ENCODE assay signal across 17 cellular contexts in genomic region chr16:1436731-1437355, GRCh38. TPM values are rescaled to one million over a fixed set of nuclear protein-coding genes. Genes with fewer than 3 reads are reported as not detected.
A peak's percentile ranks its signal among the peaks of the same experiment; 100 is the strongest.
DNase-seq lines count a peak whose midpoint lies in the region; FAIRE-seq and TF ChIP-seq lines count a peak whose summit lies in the region.
"Had no signal": no experiment of that assay in that cellular context is flagged by ENCODE, and none has a peak within 500 bp of the region (broad histone marks: within the 10 kb centered on the region; RNA-seq: fewer than 3 reads in every experiment).

No MANE protein-coding gene starts in this region.

- no peak overlapping the region for H2BK12ac ChIP-seq in H9 (ENCODE audit: insufficient read length, low read depth, low read length)
- no peak overlapping the region for H2BK12ac ChIP-seq in H1 (ENCODE audit: low read depth, low read length)

- H3K4me2 ChIP-seq in BLaER1 treated with 17β-estradiol and CSF1 and Interleukin-3, amounts not matched to agents 10 nM and 100 nM, result peak overlapping the region in 7 of 11 experiments; percentile 6 to 41 (median 30); a peak in 12 of 22 replicates
- H3K4me2 ChIP-seq in H9 (ENCODE audit: insufficient read depth, insufficient read length, low read length), result no peak overlapping the region
- H3K4me2 ChIP-seq in H1 (ENCODE audit: insufficient read depth in 1 of 2, low read depth in 2 of 2, low read length in 2 of 2), result no peak overlapping the region

- H3K18ac ChIP-seq in H9 (ENCODE audit: insufficient read length, low read depth, low read length) (no peak overlapping the region), H1 (ENCODE audit: extremely low read depth, low read length) (no peak overlapping the region)

- no peak overlapping the region for H2AK5ac ChIP-seq in H9 (ENCODE audit: insufficient read length, low read length)
- no peak overlapping the region for H2AK5ac ChIP-seq in H1 (ENCODE audit: low read depth, low read length)

- no peak overlapping the region for H3K4me3 Mint-ChIP-seq in H9
- H3K4me3 Mint-ChIP-seq: B cell; CD14-positive monocyte; CD8-positive, alpha-beta T cell had no signal

- H3K36me3 ChIP-seq in BLaER1 treated with 17β-estradiol and CSF1 and Interleukin-3, amounts not matched to agents 10 nM and 100 nM, result no peaks in the 10 kb centered on the region; a peak in 1 of 22 replicates
- H3K36me3 ChIP-seq in H1 (ENCODE audit: control insufficient read depth in 2 of 4, insufficient read depth in 4 of 4, low read length in 3 of 4), result no peaks in the 10 kb centered on the region

- H3K4ac ChIP-seq in H9 (ENCODE audit: low read depth, low read length), result no peak overlapping the region
- H3K4ac ChIP-seq in H1 (replicated peaks; ENCODE audit: insufficient read length, low read depth, low read length), result no peak overlapping the region

- H2BK15ac ChIP-seq in H9 (ENCODE audit: low read depth, low read length) (0 out of 2 replicates have a peak overlapping the region, but pooled peaks have one; percentile 61), H1 (ENCODE audit: low read length) (no peak overlapping the region)

- H2BK120ac ChIP-seq in H9 (ENCODE audit: low read depth, low read length, poor library complexity, severe bottlenecking), result no peak overlapping the region
- H2BK120ac ChIP-seq in H1 (replicated peaks; ENCODE audit: low read depth, low read length), result no peak overlapping the region

- H4K91ac ChIP-seq in H9 (ENCODE audit: insufficient read length, low read depth, low read length), result no peak overlapping the region
- no peak overlapping the region for H4K91ac ChIP-seq in H1 (replicated peaks; ENCODE audit: insufficient read length, low read length)

- H3K27ac ChIP-seq in BLaER1 treated with 17β-estradiol and CSF1 and Interleukin-3, amounts not matched to agents 10 nM and 100 nM, result peak overlapping the region in 2 of 11 experiments; percentile 4 to 15; a peak in 2 of 22 replicates
- no peak overlapping the region for H3K27ac ChIP-seq in H9 (ENCODE audit: insufficient read length, low read depth, low read length)
- H3K27ac ChIP-seq in H1 (ENCODE audit: low read depth, low read length), result no peak overlapping the region

- no peak for DNase-seq in H9
- no peak for DNase-seq in H1 (ENCODE audit: low read depth in 1 of 2, low spot score in 2 of 2)
- no peak for DNase-seq in activated CD4-positive, alpha-beta T cell treated with anti-CD3 and anti-CD28 coated beads, Interleukin-2, amount 50 U/mL, for 48 hours
- DNase-seq in T-helper 2 cell, result no peak
- DNase-seq in cardiac septum (ENCODE audit: low spot score), result no peak
- DNase-seq: CD8-positive, alpha-beta T cell; COR-L47; DMS153; GF-D8; Karpas-422 had no signal

- H3K4me1 Mint-ChIP-seq in H9, result no peaks in the 10 kb centered on the region; a peak in 1 of 4 replicates

- POLR2A ChIA-PET in H1 (lab: Charles Lee; ENCODE audit: partially characterized antibody), result interaction anchor here (0.6 to 5.6 kb wide), 6 partner anchors 8 to 319 kb away, joined by 3 to 22 read pairs (median 4); partner anchors contain the start of gene UQCC4

- no peaks in the 10 kb centered on the region for H3K36me3 Mint-ChIP-seq in H9 (ENCODE audit: insufficient read depth in 1 of 3, low read depth in 3 of 3)
- H3K36me3 Mint-ChIP-seq: CD8-positive, alpha-beta T cell had no signal

- no peak overlapping the region for H3K27ac Mint-ChIP-seq in H9
- H3K27ac Mint-ChIP-seq: B cell; CD14-positive monocyte; CD8-positive, alpha-beta T cell had no signal

- CTCF ChIA-PET in H1 (lab: Charles Lee; ENCODE audit: partially characterized antibody), result interaction anchor here (0.8 to 4.0 kb wide), 3 partner anchors 9 to 693 kb away, joined by 3 to 30 read pairs (median 3); no protein-coding TSS in a partner anchor

- no peak for TF ChIP-seq EP300 in H1 (IDR thresholded peaks at IDR 0.05; ENCODE audit: borderline replicate concordance in 1 of 2, low read depth in 2 of 2, low read length in 2 of 2)

- no peak overlapping the region for H3T11ph ChIP-seq in H9 (ENCODE audit: low read length)

- no peaks in the 10 kb centered on the region for H3K9me3 Mint-ChIP-seq in H9
- H3K9me3 Mint-ChIP-seq: CD8-positive, alpha-beta T cell had no signal

- no peaks in the 10 kb centered on the region for H4K20me1 ChIP-seq in BLaER1 treated with 17β-estradiol and CSF1 and Interleukin-3, amounts not matched to agents 10 nM and 100 nM
- H4K20me1 ChIP-seq in H9 (ENCODE audit: control insufficient read depth, insufficient read depth, insufficient read length), result no peaks in the 10 kb centered on the region
- no peaks in the 10 kb centered on the region for H4K20me1 ChIP-seq in H1 (replicated peaks in 1 of 2; ENCODE audit: control insufficient read depth in 1 of 2, insufficient read depth in 2 of 2, low read length in 2 of 2)

- intact Hi-C loops in cardiac septum (cut with DNase I), result no loop called here

- WGBS in H9 (ENCODE audit: extremely low coverage, insufficient read length, low lambda C conversion rate), result no CpG with 5 or more reads among the region's 47 CpGs
- 93% methylated on average over 36 of the region's 47 CpGs; no CpG with 5 or more reads in 1 of the 2 experiments for WGBS in H1 (ENCODE audit: extremely low coverage in 1 of 2, insufficient coverage in 1 of 2, insufficient read length in 1 of 2, insufficient replicate concordance in 2 of 2, low coverage in 1 of 2, low lambda C conversion rate in 2 of 2, missing lambda C conversion rate in 1 of 2), 2 experiments

- no peaks in the 10 kb centered on the region for H3K79me2 ChIP-seq in H9 (ENCODE audit: insufficient read depth, low read length)
- no peaks in the 10 kb centered on the region for H3K79me2 ChIP-seq in H1 (ENCODE audit: control insufficient read depth in 1 of 2, insufficient read depth in 2 of 2, low read length in 2 of 2)

- H3K23ac ChIP-seq in H9 (ENCODE audit: insufficient read length, low read depth, low read length) (no peak overlapping the region), H1 (ENCODE audit: insufficient read length) (no peak overlapping the region)

- H4K8ac ChIP-seq in H9 (replicated peaks; ENCODE audit: insufficient read length, low read depth, low read length) (no peak overlapping the region), H1 (ENCODE audit: extremely low read depth, insufficient read depth, low read length) (peak overlapping the region; percentile 7; the same call in 1 of the 2 replicates)

- no peak overlapping the region for H2AFZ ChIP-seq in H9 (ENCODE audit: low read length)
- no peak overlapping the region for H2AFZ ChIP-seq in H1 (ENCODE audit: low read length)

- TF ChIP-seq POLR2A in H1 (IDR thresholded peaks at IDR 0.05; ENCODE audit: control extremely low read depth in 1 of 2, low read depth in 2 of 2, low read length in 2 of 2), result no peak

- H3K14ac ChIP-seq in H9 (ENCODE audit: insufficient read depth, low read length) (no peak overlapping the region), H1 (ENCODE audit: insufficient read length) (no peak overlapping the region)

- H3K4me1 ChIP-seq in BLaER1 treated with 17β-estradiol and CSF1 and Interleukin-3, amounts not matched to agents 10 nM and 100 nM, result peaks cover 16 to 84% (median 72%) of the 10 kb centered on the region in 10 experiments
- H3K4me1 ChIP-seq in H9 (ENCODE audit: insufficient read depth, low read length) (no peaks in the 10 kb centered on the region), H1 (replicated peaks in 1 of 4; ENCODE audit: control insufficient read depth in 3 of 4, insufficient read depth in 4 of 4, low read length in 3 of 4) (no peaks in the 10 kb centered on the region; a peak in 1 of 7 replicates)

- no peak for TF ChIP-seq CTCF in H9 (conservative IDR thresholded peaks at IDR 0.05)
- no peak for TF ChIP-seq CTCF in H1 (IDR thresholded peaks at IDR 0.05; ENCODE audit: control extremely low read depth in 1 of 3, insufficient read depth in 1 of 3, low read depth in 1 of 3, low read length in 3 of 3)

- no peaks in the 10 kb centered on the region for H3K79me1 ChIP-seq in H9 (ENCODE audit: insufficient read depth, low read depth, low read length, poor library complexity, severe bottlenecking)
- no peaks in the 10 kb centered on the region for H3K79me1 ChIP-seq in H1 (ENCODE audit: low read depth, low read length)

- H2BK5ac ChIP-seq in H9 (ENCODE audit: insufficient read length, low read length) (no peak overlapping the region), H1 (ENCODE audit: low read depth, low read length) (no peak overlapping the region)

- 0 out of 22 replicates have a peak overlapping the region, but pooled peaks of 2 of the 11 experiments have one; percentile 9 to 41 for H3K9ac ChIP-seq in BLaER1 treated with 17β-estradiol and CSF1 and Interleukin-3, amounts not matched to agents 10 nM and 100 nM
- no peak overlapping the region for H3K9ac ChIP-seq in H9 (ENCODE audit: extremely low read depth, insufficient read length, low read length)
- H3K9ac ChIP-seq in H1 (replicated peaks in 1 of 4; ENCODE audit: extremely low read depth in 1 of 4, low read depth in 3 of 4, low read length in 3 of 4), result 0 out of 7 replicates have a peak overlapping the region, but pooled peaks of 1 of the 4 experiments have one; percentile 18

- no peak for TF ChIP-seq RAD21 in H1 (IDR thresholded peaks at IDR 0.05 in 1 of 2, conservative IDR thresholded peaks at IDR 0.05 in 1 of 2; ENCODE audit: low read depth in 2 of 2, low read length in 2 of 2)

- H4K5ac ChIP-seq in H9 (ENCODE audit: insufficient read length, low read depth, low read length), result no peak overlapping the region
- no peak overlapping the region for H4K5ac ChIP-seq in H1 (ENCODE audit: insufficient read length, low read depth, low read length)

- H3K27me3 Mint-ChIP-seq in H9 (ENCODE audit: low read depth), result no peaks in the 10 kb centered on the region
- H3K27me3 Mint-ChIP-seq: B cell had no signal

- FAIRE-seq in H1 (lab: Jason Lieb, UNC), result no peak
- FAIRE-seq: A204.1, D721Med had no signal

- H3K9me3 ChIP-seq in BLaER1 treated with 17β-estradiol and CSF1 and Interleukin-3, amounts not matched to agents 10 nM and 100 nM (replicated peaks in 1 of 11), result no peaks in the 10 kb centered on the region
- H3K9me3 ChIP-seq in H9 (ENCODE audit: control insufficient read depth, low read depth, low read length) (no peaks in the 10 kb centered on the region), H1 (ENCODE audit: insufficient read depth in 2 of 2, low read depth in 1 of 2, low read length in 1 of 2) (no peaks in the 10 kb centered on the region)

- no peak overlapping the region for H3K4me3 ChIP-seq in BLaER1 treated with 17β-estradiol and CSF1 and Interleukin-3, amounts not matched to agents 10 nM and 100 nM
- no peak overlapping the region for H3K4me3 ChIP-seq in H1 (ENCODE audit: extremely low read depth in 1 of 4, insufficient read depth in 2 of 4, low read depth in 3 of 4, low read length in 4 of 4)

- H2BK20ac ChIP-seq in H9 (ENCODE audit: low read depth, low read length, poor library complexity, severe bottlenecking) (no peak overlapping the region), H1 (ENCODE audit: low read length) (no peak overlapping the region)

- no peak overlapping the region for H3K56ac ChIP-seq in H9 (ENCODE audit: insufficient read length, low read depth, low read length)
- no peak overlapping the region for H3K56ac ChIP-seq in H1 (replicated peaks; ENCODE audit: insufficient read length, low read depth, low read length)

- no peaks in the 10 kb centered on the region for H3K23me2 ChIP-seq in H9 (ENCODE audit: insufficient read length, low read depth, low read length, poor library complexity, severe bottlenecking)
- no peaks in the 10 kb centered on the region for H3K23me2 ChIP-seq in H1 (ENCODE audit: low read depth, low read length)

- peaks cover 0 to under 1% (median 0%) of the 10 kb centered on the region in 11 experiments; a peak in 1 of 22 replicates for H3K27me3 ChIP-seq in BLaER1 treated with 17β-estradiol and CSF1 and Interleukin-3, amounts not matched to agents 10 nM and 100 nM
- no peaks in the 10 kb centered on the region for H3K27me3 ChIP-seq in H9 (ENCODE audit: insufficient read depth, low read length)
- H3K27me3 ChIP-seq in H1 (replicated peaks in 1 of 4; ENCODE audit: control insufficient read depth in 3 of 4, extremely low read depth in 1 of 4, insufficient read depth in 3 of 4, low read length in 3 of 4), result no peaks in the 10 kb centered on the region

RNA-seq across cellular contexts. Expression of gene PERCC1, which starts 6.0 kb away (rescaled TPM):
- total RNA-seq in H9 (2021) (not detected in 2 replicates), cardiac septum (not detected)
- not detected in 2 replicates for total RNA-seq in H1 (2021; fragmentation: NEBNext Ultra II Directional; extraction: Animal tissue kit (Norgen Biotek cat#: 25700))
- not detected in 2 replicates for polyA plus RNA-seq in H1 (2011; rRNA removed)
- polyA plus RNA-seq in H1 (2011; cell fraction: cytosol; rRNA removed), result not detected
- not detected for polyA plus RNA-seq in H1 (2011; cell fraction: nucleus; rRNA removed)
- not detected in 4 replicates for polyA plus RNA-seq in H1 (2012, experiment 1 of 2)
- not detected for polyA plus RNA-seq in H1 (2012, experiment 2 of 2)
- polyA plus RNA-seq in H1 (2013, experiment 1 of 2), result not detected
- not detected for polyA plus RNA-seq in H1 (2013, experiment 2 of 2)
- not detected in 2 replicates for polyA minus RNA-seq in H1 (2011; rRNA and poly(A)+ RNA removed)
- not detected for polyA minus RNA-seq in H1 (2011; cell fraction: cytosol; rRNA and poly(A)+ RNA removed)
- not detected for polyA minus RNA-seq in H1 (2011; cell fraction: nucleus; rRNA and poly(A)+ RNA removed)
- total RNA-seq: H7, HT1080 had no signal
- polyA plus RNA-seq: CD14-positive monocyte had no signal

RNA-seq across cellular contexts. Expression of gene CCDC154, which starts 7.5 kb away (rescaled TPM):
- total RNA-seq in H9 (2021) (1.3 and 2.0 TPM in 2 replicates), cardiac septum (0.94 TPM)
- total RNA-seq in H1 (2021; fragmentation: NEBNext Ultra II Directional; extraction: Animal tissue kit (Norgen Biotek cat#: 25700)), result 0.88 and 1.3 TPM in 2 replicates
- 0.15 and 0.58 TPM in 2 replicates for polyA plus RNA-seq in H1 (2011; rRNA removed)
- polyA plus RNA-seq in H1 (2011; cell fraction: cytosol; rRNA removed), result 0.56 TPM
- polyA plus RNA-seq in H1 (2011; cell fraction: nucleus; rRNA removed), result 2.4 TPM
- polyA plus RNA-seq in H1 (2012, experiment 1 of 2), result 0.43 to 1.3 TPM (median 0.79 TPM) in 4 replicates
- polyA plus RNA-seq in H1 (2012, experiment 2 of 2), result 0.05 TPM
- polyA plus RNA-seq in H1 (2013, experiment 1 of 2), result 0.16 TPM
- 0.13 TPM for polyA plus RNA-seq in H1 (2013, experiment 2 of 2)
- polyA minus RNA-seq in H1 (2011; rRNA and poly(A)+ RNA removed), result not detected in 2 replicates
- not detected for polyA minus RNA-seq in H1 (2011; cell fraction: cytosol; rRNA and poly(A)+ RNA removed)
- polyA minus RNA-seq in H1 (2011; cell fraction: nucleus; rRNA and poly(A)+ RNA removed), result not detected
- total RNA-seq: H7 had no signal
- polyA plus RNA-seq: CD14-positive monocyte had no signal

RNA-seq across cellular contexts. Expression of gene UQCC4, which starts 16.3 kb away (rescaled TPM):
- total RNA-seq in H9 (2021) (11.4 and 12.3 TPM in 2 replicates), cardiac septum (11.6 TPM)
- 13.4 and 14.9 TPM in 2 replicates for total RNA-seq in H1 (2021; fragmentation: NEBNext Ultra II Directional; extraction: Animal tissue kit (Norgen Biotek cat#: 25700))
- polyA plus RNA-seq in H1 (2011; rRNA removed), result 33.8 and 35.0 TPM in 2 replicates
- 31.5 TPM for polyA plus RNA-seq in H1 (2011; cell fraction: cytosol; rRNA removed)
- 22.3 TPM for polyA plus RNA-seq in H1 (2011; cell fraction: nucleus; rRNA removed)
- 15.3 to 20.8 TPM (median 19.9 TPM) in 4 replicates for polyA plus RNA-seq in H1 (2012, experiment 1 of 2)
- polyA plus RNA-seq in H1 (2012, experiment 2 of 2), result 16.5 TPM
- 18.8 TPM for polyA plus RNA-seq in H1 (2013, experiment 1 of 2)
- polyA plus RNA-seq in H1 (2013, experiment 2 of 2), result 20.4 TPM
- 7.0 and 7.6 TPM in 2 replicates for polyA minus RNA-seq in H1 (2011; rRNA and poly(A)+ RNA removed)
- polyA minus RNA-seq in H1 (2011; cell fraction: cytosol; rRNA and poly(A)+ RNA removed), result 8.1 TPM
- 13.3 TPM for polyA minus RNA-seq in H1 (2011; cell fraction: nucleus; rRNA and poly(A)+ RNA removed)

RNA-seq across cellular contexts. Expression of gene UNKL, which starts 22.3 kb away (rescaled TPM):
- total RNA-seq in H9 (2021), result 32.0 and 33.3 TPM in 2 replicates
- 31.8 and 32.1 TPM in 2 replicates for total RNA-seq in H1 (2021; fragmentation: NEBNext Ultra II Directional; extraction: Animal tissue kit (Norgen Biotek cat#: 25700))
- 25.1 and 32.0 TPM in 2 replicates for polyA plus RNA-seq in H1 (2011; rRNA removed)
- polyA plus RNA-seq in H1 (2011; cell fraction: cytosol; rRNA removed), result 32.1 TPM
- polyA plus RNA-seq in H1 (2011; cell fraction: nucleus; rRNA removed), result 126 TPM
- polyA plus RNA-seq in H1 (2012, experiment 1 of 2), result 11.6 to 23.0 TPM (median 17.3 TPM) in 4 replicates
- 8.4 TPM for polyA plus RNA-seq in H1 (2012, experiment 2 of 2)
- 15.8 TPM for polyA plus RNA-seq in H1 (2013, experiment 1 of 2)
- polyA plus RNA-seq in H1 (2013, experiment 2 of 2), result 13.7 TPM
- polyA minus RNA-seq in H1 (2011; rRNA and poly(A)+ RNA removed), result 7.3 and 13.6 TPM in 2 replicates
- polyA minus RNA-seq in H1 (2011; cell fraction: cytosol; rRNA and poly(A)+ RNA removed), result 30.1 TPM
- 31.8 TPM for polyA minus RNA-seq in H1 (2011; cell fraction: nucleus; rRNA and poly(A)+ RNA removed)
- total RNA-seq in cardiac septum, result 7.4 TPM

RNA-seq across cellular contexts. Expression of gene CLCN7, which starts 38.0 kb away (rescaled TPM):
- total RNA-seq in H9 (2021) (70.0 and 75.3 TPM in 2 replicates), cardiac septum (39.8 TPM)
- 76.5 and 81.5 TPM in 2 replicates for total RNA-seq in H1 (2021; fragmentation: NEBNext Ultra II Directional; extraction: Animal tissue kit (Norgen Biotek cat#: 25700))
- 38.6 and 79.6 TPM in 2 replicates for polyA plus RNA-seq in H1 (2011; rRNA removed)
- polyA plus RNA-seq in H1 (2011; cell fraction: cytosol; rRNA removed), result 41.1 TPM
- polyA plus RNA-seq in H1 (2011; cell fraction: nucleus; rRNA removed), result 372 TPM
- 64.4 to 95.0 TPM (median 79.5 TPM) in 4 replicates for polyA plus RNA-seq in H1 (2012, experiment 1 of 2)
- polyA plus RNA-seq in H1 (2012, experiment 2 of 2), result 57.4 TPM
- polyA plus RNA-seq in H1 (2013, experiment 1 of 2), result 61.1 TPM
- 57.1 TPM for polyA plus RNA-seq in H1 (2013, experiment 2 of 2)
- polyA minus RNA-seq in H1 (2011; rRNA and poly(A)+ RNA removed), result 30.3 and 38.3 TPM in 2 replicates
- polyA minus RNA-seq in H1 (2011; cell fraction: cytosol; rRNA and poly(A)+ RNA removed), result 33.2 TPM
- polyA minus RNA-seq in H1 (2011; cell fraction: nucleus; rRNA and poly(A)+ RNA removed), result 76.7 TPM

Comparison
In these comparisons a context has a peak if more than half of its experiments do, and no peak if none do; other contexts are left out.
1. H3K4me2 ChIP-seq: peak in BLaER1 treated with 17β-estradiol and CSF1 and Interleukin-3, amounts not matched to agents 10 nM and 100 nM (7 of 11); none in H9 (single experiment) and H1 (0 of 2).